20 cellular contexts compared by ENCODE assay signal in genomic region chr9:16221350-16221749, GRCh38.
DNase-seq lines count a peak whose midpoint lies in the region; ATAC-seq, FAIRE-seq and TF ChIP-seq lines count a peak whose summit lies in the region.
"Had no signal": no experiment of that assay in that cellular context is flagged by ENCODE, and none has a peak within 500 bp of the region (broad histone marks: within the 10 kb centered on the region; RNA-seq: fewer than 3 reads in every experiment).

No MANE protein-coding gene starts in this region.

- H4K20me1 ChIP-seq in GM12878 (ENCODE audit: control insufficient read depth, insufficient read depth) = no peaks in the 10 kb centered on the region

- RAD21 ChIA-PET in GM12878 (lab: Charles Lee; ENCODE audit: unreplicated experiment) = interaction anchor here (1.4 kb wide), 1 partner anchor 238 kb away, joined by 4 read pairs; no protein-coding TSS in a partner anchor

- no peak overlapping the region for H3K4me3 ChIP-seq in GM12878
- H3K4me3 ChIP-seq in sigmoid colon = no peak overlapping the region

- H3K27ac ChIP-seq in GM12878 (ENCODE audit: control insufficient read depth, insufficient read depth) (no peak overlapping the region; the same call in 1 of the 2 replicates), sigmoid colon (no peak overlapping the region)
- H3K27ac ChIP-seq: brain microvascular endothelial cell had no signal

- TF ChIP-seq RAD21 in GM12878 (IDR thresholded peaks at IDR 0.05; ENCODE audit: insufficient read depth, low read depth, low read length) = no peak

- H3K4me1 ChIP-seq in GM12878 (ENCODE audit: control insufficient read depth, insufficient read depth, low read length) (no peaks in the 10 kb centered on the region; the same call in 1 of the 2 replicates), sigmoid colon (peaks cover 0 to 13% (median 13%) of the 10 kb centered on the region in 4 donors)

- 0 out of 2 replicates have a peak overlapping the region, but pooled peaks have one; percentile 21 for H3K4me2 ChIP-seq in GM12878 (ENCODE audit: control insufficient read depth, insufficient read depth)

- CTCF ChIA-PET in GM12878 (lab: Yijun Ruan, JAX) = interaction anchor here (1.8 kb wide), 1 partner anchor 9 kb away, joined by 4 read pairs; no protein-coding TSS in a partner anchor

- H3K27me3 ChIP-seq in GM12878 (replicated peaks in 1 of 2; ENCODE audit: control insufficient read depth in 2 of 2, insufficient read depth in 2 of 2, low read length in 1 of 2) = no peaks in the 10 kb centered on the region
- H3K27me3 ChIP-seq in sigmoid colon = no peaks in the 10 kb centered on the region
- H3K27me3 ChIP-seq: brain microvascular endothelial cell had no signal

- BruUV-seq in GM12878 (replicated peaks; lab: Mats Ljungman, UMichigan) = no TSS peak

- H3K9me3 ChIP-seq in GM12878 (replicated peaks; ENCODE audit: control insufficient read depth, insufficient read depth, low read length) (no peaks in the 10 kb centered on the region; the same call in 1 of the 3 replicates), sigmoid colon (no peaks in the 10 kb centered on the region)

- no peak overlapping the region for H3K9ac ChIP-seq in GM12878 (ENCODE audit: control insufficient read depth, insufficient read depth, low read length)

- H3K36me3 ChIP-seq in GM12878 (ENCODE audit: control insufficient read depth in 2 of 2, insufficient read depth in 2 of 2, low read length in 1 of 2) (no peaks in the 10 kb centered on the region), sigmoid colon (no peaks in the 10 kb centered on the region)
- H3K36me3 ChIP-seq: brain microvascular endothelial cell had no signal

- H3K79me2 ChIP-seq in GM12878 (ENCODE audit: control insufficient read depth, insufficient read depth, low read length) = no peaks in the 10 kb centered on the region

- H2AFZ ChIP-seq in GM12878 (ENCODE audit: control insufficient read depth, low read depth, low read length) = no peak overlapping the region

- ATAC-seq in HG02642 (IDR thresholded peaks at IDR 0.05; ENCODE audit: poor library complexity, unreplicated experiment) (peak; percentile 34), GM12878 (peak; percentile 82)
- ATAC-seq: activated CD4-positive, CD25-positive, alpha-beta regulatory T cell treated with anti-CD3 and anti-CD28 coated beads, Interleukin-2, amount 50 U/mL, for 24 hours; left lobe of liver; naive thymus-derived CD4-positive, alpha-beta T cell had no signal

- DNase-seq in NCI-H345 (lab: John Stamatoyannopoulos, UW) = peak; percentile 19
- DNase-seq in NCI-H345 treated with DMSO at 0.1 percent for 48 hours (lab: John Stamatoyannopoulos, UW; ENCODE audit: unreplicated experiment) = no peak
- no peak for DNase-seq in GM12878 (ENCODE audit: low read depth, low spot score)
- DNase-seq in sigmoid colon = peak; percentile 73
- DNase-seq in stimulated activated CD4-positive, alpha-beta T cell treated with anti-CD3 and anti-CD28 coated beads, Interleukin-1b, Interleukin-23, amount 100 ng/mL, for 48 hours = no peak
- no peak for DNase-seq in pons (ENCODE audit: low spot score)
- DNase-seq in activated gamma-delta T cell (lab: John Stamatoyannopoulos, UW) = no peak
- DNase-seq: activated CD8-positive, alpha-beta memory T cell treated with anti-CD3 and anti-CD28 coated beads, Interleukin-2, amount 50 U/mL, for 4 hours; activated naive CD4-positive, alpha-beta T cell treated with anti-CD3 and anti-CD28 coated beads for 36 hours; brain microvascular endothelial cell; HCEC 1CT; naive thymus-derived CD4-positive, alpha-beta T cell; NCI-H1694; NCI-H82 had no signal

- TF ChIP-seq CTCF in GM12878 (IDR thresholded peaks at IDR 0.05 in 2 of 3, conservative IDR thresholded peaks at IDR 0.05 in 1 of 3; ENCODE audit: control insufficient read depth in 2 of 3, extremely low read depth in 1 of 3, insufficient read depth in 1 of 3, low read depth in 3 of 3, low read length in 3 of 3) (no peak), sigmoid colon (IDR thresholded peaks at IDR 0.05) (no peak)

- no peak for FAIRE-seq in GM12878 (lab: Jason Lieb, UNC)
- FAIRE-seq: A204.1, G401.6, GM18507 had no signal

- SMC1A ChIA-PET in GM12878 (lab: Charles Lee; ENCODE audit: uncharacterized antibody, unreplicated experiment) = interaction anchor here (1.0 kb wide), 2 partner anchors 11 to 28 kb away, joined by 3 to 4 read pairs; no protein-coding TSS in a partner anchor

- WGBS in GM12878 (ENCODE audit: insufficient coverage, insufficient replicate concordance, low lambda C conversion rate, missing lambda C conversion rate) = 40% methylated on average over 5 of the region's 5 CpGs
- WGBS in sigmoid colon, 2 donors = 48 to 53% methylated on average over 5 of the region's 5 CpGs

- TF ChIP-seq POLR2A in GM12878 (IDR thresholded peaks at IDR 0.05; ENCODE audit: low read depth, low read length) (no peak), sigmoid colon (IDR thresholded peaks at IDR 0.05) (no peak)

- intact Hi-C loops in GM12878 (cut with micrococcal nuclease; ENCODE audit: unreplicated experiment) (no loop called here), sigmoid colon (cut with DNase I) (no loop called here)

- POLR2A ChIA-PET in GM12878 (lab: Charles Lee) = interaction anchor here (0.6 kb wide), 1 partner anchor 135 kb away, joined by 3 read pairs; no protein-coding TSS in a partner anchor

- in situ Hi-C loops in GM12878 (cut with MboI) = no loop called here

- TF ChIP-seq EP300 in GM12878 (IDR thresholded peaks at IDR 0.05; ENCODE audit: borderline replicate concordance in 1 of 2, control insufficient read depth in 1 of 2, low read depth in 2 of 2, low read length in 2 of 2) = no peak
- no peak for TF ChIP-seq EP300 in sigmoid colon (IDR thresholded peaks at IDR 0.05)

TF ChIP-seq in GM12878, 131 proteins besides CTCF, POLR2A, EP300 and RAD21:
- TF ChIP-seq EGR1 (IDR thresholded peaks at IDR 0.05; ENCODE audit: borderline replicate concordance in 1 of 2, low read depth in 2 of 2, low read length in 2 of 2) (no peak), MTA2 (IDR thresholded peaks at IDR 0.05; ENCODE audit: low read depth) (no peak), NR2F1 (conservative IDR thresholded peaks at IDR 0.05) (no peak), ZSCAN29 (IDR thresholded peaks at IDR 0.05) (no peak), SP1 (IDR thresholded peaks at IDR 0.05; ENCODE audit: low read depth, low read length) (no peak), MEF2A (IDR thresholded peaks at IDR 0.05; ENCODE audit: insufficient read depth, low read depth, low read length) (no peak), PAX5 (IDR thresholded peaks at IDR 0.05; ENCODE audit: borderline replicate concordance, low read depth, low read length) (no peak), NRF1 (conservative IDR thresholded peaks at IDR 0.05; ENCODE audit: low read depth, low read length) (no peak)

Comparison
In these comparisons a context has a peak if more than half of its experiments do, and no peak if none do; other contexts are left out.
1. DNase-seq: peak in NCI-H345 (single experiment) and sigmoid colon (single experiment); none in NCI-H345 treated with DMSO at 0.1 percent for 48 hours (single experiment), GM12878 (single experiment), stimulated activated CD4-positive, alpha-beta T cell treated with anti-CD3 and anti-CD28 coated beads, Interleukin-1b, Interleukin-23, amount 100 ng/mL, for 48 hours (single experiment), pons (single experiment) and activated gamma-delta T cell (single experiment).